In the genomic region with DNA sequence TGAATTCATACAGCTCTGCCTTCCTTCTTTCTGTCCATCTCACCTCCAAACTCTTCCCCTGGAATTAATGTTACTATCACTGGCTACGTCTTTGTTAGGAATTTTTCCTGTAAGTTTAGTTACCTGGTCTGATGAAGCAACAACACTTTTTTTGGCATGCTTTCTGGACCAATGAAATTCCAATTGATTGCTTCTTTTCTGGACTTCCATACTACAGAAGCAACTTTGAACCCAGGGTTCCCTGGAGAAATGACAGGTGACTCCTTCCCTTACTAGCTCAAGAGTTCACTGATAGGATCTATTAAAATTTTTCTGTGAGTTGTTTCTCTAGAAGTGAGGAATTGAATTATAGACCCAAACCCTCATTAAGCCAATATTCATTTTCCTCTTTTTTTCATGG, we compare ENCODE assay signal across 24 cellular contexts. TPM values are rescaled to one million over a fixed set of nuclear protein-coding genes. Genes with fewer than 3 reads are reported as not detected.
"Had no signal": no experiment of that assay in that cellular context is flagged by ENCODE, and none has a peak within 500 bp of the region (broad histone marks: within the 10 kb centered on the region; RNA-seq: fewer than 3 reads in every experiment).

No MANE protein-coding gene starts in this region.

- ATAC-seq: effector memory CD8-positive, alpha-beta T cell; naive thymus-derived CD4-positive, alpha-beta T cell; stimulated activated memory B cell treated with anti-CD40 and anti-IgM and Interleukin-4, amounts not matched to agents 10 μg/mL and 1 μg/mL and 100 μg/mL, for 72 hours had no signal

- H3K27ac Mint-ChIP-seq: effector memory CD8-positive, alpha-beta T cell; naive thymus-derived CD4-positive, alpha-beta T cell; neural progenitor cell; stimulated activated memory B cell treated with anti-CD40 and anti-IgM and Interleukin-4, amounts not matched to agents 10 μg/mL and 1 μg/mL and 100 μg/mL, for 72 hours; stimulated activated naive CD8-positive, alpha-beta T cell treated with anti-CD3 and anti-CD28 coated beads, Interleukin-15, Interleukin-2, amounts not matched to agents 100 ng/mL and 50 ng/mL, for 24 hours had no signal

- H3K9me3 ChIP-seq: prostate gland, right atrium auricular region, sigmoid colon, spleen, thoracic aorta, tibial nerve, upper lobe of left lung had no signal

- H3K36me3 Mint-ChIP-seq: neural progenitor cell; stimulated activated memory B cell treated with anti-CD40 and anti-IgM and Interleukin-4, amounts not matched to agents 10 μg/mL and 1 μg/mL and 100 μg/mL, for 72 hours had no signal

- H2AFZ ChIP-seq: neural progenitor cell had no signal

- H3K9me3 Mint-ChIP-seq: effector memory CD8-positive, alpha-beta T cell; naive thymus-derived CD4-positive, alpha-beta T cell; nephron; neural progenitor cell; stimulated activated memory B cell treated with anti-CD40 and anti-IgM and Interleukin-4, amounts not matched to agents 10 μg/mL and 1 μg/mL and 100 μg/mL, for 72 hours; stimulated activated naive CD8-positive, alpha-beta T cell treated with anti-CD3 and anti-CD28 coated beads, Interleukin-15, Interleukin-2, amounts not matched to agents 100 ng/mL and 50 ng/mL, for 24 hours had no signal

- H3K27ac ChIP-seq: neural progenitor cell, prostate gland, right atrium auricular region, sigmoid colon, spleen, thoracic aorta, tibial nerve, upper lobe of left lung had no signal

- H3K27me3 ChIP-seq: neural progenitor cell, right atrium auricular region, sigmoid colon, spleen, tibial nerve, upper lobe of left lung had no signal

- H3K9ac ChIP-seq: neural progenitor cell had no signal

- H3K36me3 ChIP-seq: neural progenitor cell, prostate gland, right atrium auricular region, sigmoid colon, spleen, thoracic aorta, tibial nerve, upper lobe of left lung had no signal

- DNase-seq: cortex of kidney; effector memory CD8-positive, alpha-beta T cell; head of caudate nucleus; mesendoderm; midbrain; naive thymus-derived CD4-positive, alpha-beta T cell; sigmoid colon; spleen; stimulated activated CD4-positive, alpha-beta T cell treated with anti-CD3 and anti-CD28 coated beads, Interleukin-4, amount 100 ng/mL, for 4 hours; upper lobe of left lung had no signal

- H3K4me1 Mint-ChIP-seq: stimulated activated memory B cell treated with anti-CD40 and anti-IgM and Interleukin-4, amounts not matched to agents 10 μg/mL and 1 μg/mL and 100 μg/mL, for 72 hours had no signal

- H3K4me2 ChIP-seq: neural progenitor cell had no signal

- H3K4me3 ChIP-seq: neural progenitor cell, prostate gland, right atrium auricular region, sigmoid colon, spleen, thoracic aorta, tibial nerve, upper lobe of left lung had no signal

- H3K4me3 Mint-ChIP-seq: effector memory CD8-positive, alpha-beta T cell; naive thymus-derived CD4-positive, alpha-beta T cell; neural progenitor cell; stimulated activated memory B cell treated with anti-CD40 and anti-IgM and Interleukin-4, amounts not matched to agents 10 μg/mL and 1 μg/mL and 100 μg/mL, for 72 hours; stimulated activated naive CD8-positive, alpha-beta T cell treated with anti-CD3 and anti-CD28 coated beads, Interleukin-15, Interleukin-2, amounts not matched to agents 100 ng/mL and 50 ng/mL, for 24 hours had no signal

- FAIRE-seq: endometrium, frontal cortex, keratinocyte, urothelium cell line had no signal

RNA-seq across cellular contexts. Expression of a gene that starts 41.4 kb away (rescaled TPM):
- total RNA-seq: right atrium auricular region, skeletal muscle tissue, thoracic aorta had no signal
- polyA plus RNA-seq: esophagus; naive thymus-derived CD4-positive, alpha-beta T cell had no signal
